In the genomic region with DNA sequence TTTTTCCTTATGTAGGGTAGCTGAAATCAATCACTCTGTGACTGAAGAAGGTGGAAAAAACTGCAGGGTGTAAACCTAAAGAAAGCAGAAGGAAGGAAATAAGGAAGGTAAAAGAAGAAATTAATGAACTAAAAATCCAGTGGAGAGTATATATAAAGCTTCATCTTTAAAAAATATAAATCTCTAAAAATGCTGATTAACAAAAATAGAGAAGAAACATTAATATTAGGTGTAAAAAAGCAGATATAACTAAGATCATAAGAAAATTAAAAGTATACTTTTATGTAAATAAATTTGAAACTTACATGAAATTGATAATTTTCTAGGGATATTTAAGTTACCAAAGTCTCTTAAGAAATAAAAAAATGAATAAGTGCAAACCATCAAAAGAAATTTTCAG, we compare ENCODE assay signal across 22 cellular contexts.
DNase-seq lines count a peak whose midpoint lies in the region; ATAC-seq, FAIRE-seq and TF ChIP-seq lines count a peak whose summit lies in the region.
"Had no signal": no experiment of that assay in that cellular context is flagged by ENCODE, and none has a peak within 500 bp of the region (broad histone marks: within the 10 kb centered on the region; RNA-seq: fewer than 3 reads in every experiment).

No MANE protein-coding gene starts in this region.

- no peak overlapping the region for H3K27ac Mint-ChIP-seq in T-helper 2 cell treated with Interferon-gamma antibody and Interleukin-4, amounts not matched to agents 5 μg/mL and 100 μg/mL, for 36 hours
- H3K27ac Mint-ChIP-seq: CD4-positive, alpha-beta memory T cell; HFFc6 had no signal

- intact Hi-C loops in K562 (cut with micrococcal nuclease), result no loop called here

- no peak for TF ChIP-seq EP300 in K562 (IDR thresholded peaks at IDR 0.05; ENCODE audit: low read length)

- H3K4me1 ChIP-seq in BLaER1 (peaks cover 61% of the 10 kb centered on the region), K562 (replicated peaks in 1 of 2; ENCODE audit: control insufficient read depth in 2 of 2, insufficient read depth in 2 of 2, low read length in 2 of 2) (peaks cover 0 to 9% of the 10 kb centered on the region in 2 experiments; a peak in 4 of 5 replicates), thoracic aorta (ENCODE audit: control insufficient read depth in 1 of 2, low read depth in 2 of 2) (peaks cover 46 to 66% of the 10 kb centered on the region in 2 donors), hepatocyte (ENCODE audit: insufficient read depth) (no peaks in the 10 kb centered on the region)
- H3K4me1 ChIP-seq: A549 had no signal

- H3K9me1 ChIP-seq in K562 (ENCODE audit: control insufficient read depth, insufficient read depth, low read length), result peaks cover 4% of the 10 kb centered on the region

- no peak overlapping the region for H3K4me3 Mint-ChIP-seq in T-helper 2 cell treated with Interferon-gamma antibody and Interleukin-4, amounts not matched to agents 5 μg/mL and 100 μg/mL, for 36 hours
- H3K4me3 Mint-ChIP-seq: CD14-positive monocyte; CD4-positive, alpha-beta memory T cell; HFFc6; IgD-negative memory B cell had no signal

- ATAC-seq in K562, result no peak
- no peak for ATAC-seq in thoracic aorta (ENCODE audit: insufficient number of reproducible peaks, low FRiP score, low read depth)
- ATAC-seq: A549, HCT116, HepG2 had no signal

- H3K27me3 ChIP-seq in BLaER1 (no peaks in the 10 kb centered on the region), K562 (ENCODE audit: control insufficient read depth in 2 of 2, insufficient read depth in 2 of 2, low read length in 2 of 2) (no peaks in the 10 kb centered on the region), thoracic aorta (replicated peaks; ENCODE audit: insufficient read depth) (no peaks in the 10 kb centered on the region), hepatocyte (no peaks in the 10 kb centered on the region)

- TF ChIP-seq RAD21 in K562 (CRISPR knock-in tag; conservative IDR thresholded peaks at IDR 0.05 in 1 of 2, IDR thresholded peaks at IDR 0.05 in 1 of 2), result no peak

- peaks cover 72% of the 10 kb centered on the region for H3K36me3 ChIP-seq in BLaER1
- H3K36me3 ChIP-seq in K562 (ENCODE audit: control insufficient read depth, insufficient read depth, low read length), result peaks cover 12% of the 10 kb centered on the region; the same call in 2 of the 3 replicates
- no peaks in the 10 kb centered on the region for H3K36me3 ChIP-seq in thoracic aorta
- no peaks in the 10 kb centered on the region for H3K36me3 ChIP-seq in hepatocyte (replicated peaks; ENCODE audit: insufficient read depth, low read depth)

- H3K4me3 ChIP-seq in BLaER1, result no peak overlapping the region
- no peak overlapping the region for H3K4me3 ChIP-seq in K562
- H3K4me3 ChIP-seq in thoracic aorta, result no peak overlapping the region
- H3K4me3 ChIP-seq in hepatocyte, result no peak overlapping the region
- H3K4me3 ChIP-seq: A549, GM23248 had no signal

- H3K9me3 ChIP-seq in BLaER1, result no peaks in the 10 kb centered on the region
- H3K9me3 ChIP-seq in K562 (replicated peaks; ENCODE audit: control insufficient read depth, insufficient read depth, low read depth, low read length), result no peaks in the 10 kb centered on the region
- H3K9me3 ChIP-seq in thoracic aorta, result no peaks in the 10 kb centered on the region
- no peaks in the 10 kb centered on the region for H3K9me3 ChIP-seq in hepatocyte (ENCODE audit: low read depth)
- H3K9me3 ChIP-seq: A549 had no signal

- CTCF ChIA-PET in K562 (lab: Yijun Ruan, JAX; ENCODE audit: low intra/inter-chr PET ratio), result no interaction called here

- TF ChIP-seq POLR2A in K562 (conservative IDR thresholded peaks at IDR 0.05), result no peak

- H3K36me3 Mint-ChIP-seq in T-helper 2 cell treated with Interferon-gamma antibody and Interleukin-4, amounts not matched to agents 5 μg/mL and 100 μg/mL, for 36 hours (ENCODE audit: low read depth), result no peaks in the 10 kb centered on the region

- H3K9me3 Mint-ChIP-seq in T-helper 2 cell treated with Interferon-gamma antibody and Interleukin-4, amounts not matched to agents 5 μg/mL and 100 μg/mL, for 36 hours, result no peaks in the 10 kb centered on the region
- H3K9me3 Mint-ChIP-seq: CD14-positive monocyte; CD4-positive, alpha-beta memory T cell; HFFc6; IgD-negative memory B cell had no signal

- H3K9ac ChIP-seq in BLaER1 (no peak overlapping the region), K562 (ENCODE audit: insufficient read depth in 1 of 2, low read depth in 2 of 2, low read length in 2 of 2) (no peak overlapping the region)
- H3K9ac ChIP-seq: GM23248 had no signal

- in situ Hi-C loops in K562 (cut with MboI), result no loop called here

- POLR2A ChIA-PET in K562 (lab: Yijun Ruan, JAX), result interaction anchor here (0.8 to 1.3 kb wide), 3 partner anchors 10 to 525 kb away, joined by 3 to 4 read pairs (median 3); no protein-coding TSS in a partner anchor

- FAIRE-seq in RCC 7860 (lab: Jason Lieb, UNC) (peak; percentile 25), K562 (lab: Jason Lieb, UNC) (no peak)
- FAIRE-seq: A549, GM12891, GM19239, H54, HepG2 had no signal

- peaks cover 93% of the 10 kb centered on the region for H4K20me1 ChIP-seq in BLaER1
- H4K20me1 ChIP-seq in K562 (replicated peaks; ENCODE audit: control insufficient read depth, insufficient read depth, low read length), result 0 out of 2 replicates have a peak, but pooled peaks cover 5% of the 10 kb centered on the region
- peaks cover 2% of the 10 kb centered on the region for H4K20me1 ChIP-seq in hepatocyte (ENCODE audit: insufficient read depth, poor library complexity, severe bottlenecking)

- H3K27ac ChIP-seq in BLaER1 (0 out of 2 replicates have a peak overlapping the region, but pooled peaks have one; percentile 15), K562 (ENCODE audit: extremely low read depth, low read depth, low read length) (no peak overlapping the region), thoracic aorta (peak overlapping the region; percentile 82 to 91), hepatocyte (no peak overlapping the region)
- H3K27ac ChIP-seq: 22Rv1, A549, GM23248 had no signal

- TF ChIP-seq CTCF in K562 (IDR thresholded peaks at IDR 0.05 in 2 of 3, conservative IDR thresholded peaks at IDR 0.05 in 1 of 3; ENCODE audit: insufficient read depth in 2 of 3, low read depth in 1 of 3, low read length in 3 of 3) (no peak), thoracic aorta (IDR thresholded peaks at IDR 0.05) (no peak), hepatocyte (IDR thresholded peaks at IDR 0.05; ENCODE audit: poor library complexity) (no peak)

- DNase-seq in RCC 7860 (ENCODE audit: low spot score) (no peak), K562 (ENCODE audit: extremely low read depth in 1 of 4, low spot score in 3 of 4) (no peak), thoracic aorta (ENCODE audit: low spot score) (no peak), hepatocyte (ENCODE audit: low spot score) (no peak), SHP77 (lab: John Stamatoyannopoulos, UW) (no peak)
- no peak for DNase-seq in T-helper 2 cell treated with Interferon-gamma antibody and Interleukin-4, amounts not matched to agents 5 μg/mL and 100 μg/mL, for 36 hours (ENCODE audit: low spot score)
- DNase-seq: AML-193; CD4-positive, alpha-beta memory T cell; DMS153; DMS79 treated with DMSO at 0.1 percent for 48 hours; GM23248; HFFc6 had no signal

- H3K27me3 Mint-ChIP-seq in T-helper 2 cell treated with Interferon-gamma antibody and Interleukin-4, amounts not matched to agents 5 μg/mL and 100 μg/mL, for 36 hours (ENCODE audit: low read depth), result no peaks in the 10 kb centered on the region
- H3K27me3 Mint-ChIP-seq: CD4-positive, alpha-beta memory T cell; IgD-negative memory B cell had no signal

- H3K79me2 ChIP-seq in K562 (ENCODE audit: control insufficient read depth, insufficient read depth, low read length), result peaks cover 13% of the 10 kb centered on the region; the same call in 1 of the 3 replicates
- peaks cover 5% of the 10 kb centered on the region for H3K79me2 ChIP-seq in hepatocyte

- H3K4me2 ChIP-seq in BLaER1 (no peak overlapping the region), K562 (ENCODE audit: insufficient read depth, low read length) (no peak overlapping the region), hepatocyte (no peak overlapping the region)
- H3K4me2 ChIP-seq: A549 had no signal

- H3K4me1 Mint-ChIP-seq in T-helper 2 cell treated with Interferon-gamma antibody and Interleukin-4, amounts not matched to agents 5 μg/mL and 100 μg/mL, for 36 hours (ENCODE audit: low read depth), result peaks cover 14% of the 10 kb centered on the region

- no peaks in the 10 kb centered on the region for H3K9me2 ChIP-seq in hepatocyte (replicated peaks; ENCODE audit: insufficient read depth)

- BruUV-seq in K562 (replicated peaks; lab: Mats Ljungman, UMichigan), result no TSS peak

- H2AFZ ChIP-seq in K562 (ENCODE audit: low read depth, low read length) (no peak overlapping the region), hepatocyte (no peak overlapping the region)
- H2AFZ ChIP-seq: GM23248 had no signal

TF ChIP-seq in K562, 482 proteins besides CTCF, POLR2A, EP300 and RAD21 (continues in another document):
- TF ChIP-seq ELF2 (CRISPR knock-in tag; IDR thresholded peaks at IDR 0.05), result no peak
- TF ChIP-seq COPS2 (conservative IDR thresholded peaks at IDR 0.05), result no peak
- TF ChIP-seq SP2 (IDR thresholded peaks at IDR 0.05; ENCODE audit: extremely low read depth, low read depth, low read length, poor library complexity, severe bottlenecking), result no peak
- TF ChIP-seq CBX1 (IDR thresholded peaks at IDR 0.05; ENCODE audit: low read depth), result no peak
- peak; percentile 89 for TF ChIP-seq ZNF316 (IDR thresholded peaks at IDR 0.05)
- TF ChIP-seq, protein P1, sequence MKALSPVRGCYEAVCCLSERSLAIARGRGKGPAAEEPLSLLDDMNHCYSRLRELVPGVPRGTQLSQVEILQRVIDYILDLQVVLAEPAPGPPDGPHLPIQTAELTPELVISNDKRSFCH (CRISPR knock-in tag; IDR thresholded peaks at IDR 0.05), result no peak
- TF ChIP-seq, protein P1 (tag; IDR thresholded peaks at IDR 0.05), result no peak
- TF ChIP-seq, protein P2, sequence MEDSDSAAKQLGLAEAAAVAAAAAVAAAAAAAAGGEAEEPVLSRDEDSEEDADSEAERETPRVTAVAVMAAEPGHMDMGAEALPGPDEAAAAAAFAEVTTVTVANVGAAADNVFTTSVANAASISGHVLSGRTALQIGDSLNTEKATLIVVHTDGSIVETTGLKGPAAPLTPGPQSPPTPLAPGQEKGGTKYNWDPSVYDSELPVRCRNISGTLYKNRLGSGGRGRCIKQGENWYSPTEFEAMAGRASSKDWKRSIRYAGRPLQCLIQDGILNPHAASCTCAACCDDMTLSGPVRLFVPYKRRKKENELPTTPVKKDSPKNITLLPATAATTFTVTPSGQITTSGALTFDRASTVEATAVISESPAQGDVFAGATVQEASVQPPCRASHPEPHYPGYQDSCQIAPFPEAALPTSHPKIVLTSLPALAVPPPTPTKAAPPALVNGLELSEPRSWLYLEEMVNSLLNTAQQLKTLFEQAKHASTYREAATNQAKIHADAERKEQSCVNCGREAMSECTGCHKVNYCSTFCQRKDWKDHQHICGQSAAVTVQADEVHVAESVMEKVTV (CRISPR knock-in tag; IDR thresholded peaks at IDR 0.05), result no peak
- TF ChIP-seq NRF1 (conservative IDR thresholded peaks at IDR 0.05 in 1 of 2, IDR thresholded peaks at IDR 0.05 in 1 of 2), result no peak
- TF ChIP-seq PTBP1 (IDR thresholded peaks at IDR 0.05; ENCODE audit: low read depth, low read length), result no peak
- no peak for TF ChIP-seq ZC3H8 (IDR thresholded peaks at IDR 0.05)

Comparison
In these comparisons a context has a peak if more than half of its experiments do, and no peak if none do; other contexts are left out.
1. H3K27ac ChIP-seq: peak in BLaER1 (single experiment) and thoracic aorta (2 of 2); none in K562 (single experiment) and hepatocyte (single experiment).